In the genomic region with DNA sequence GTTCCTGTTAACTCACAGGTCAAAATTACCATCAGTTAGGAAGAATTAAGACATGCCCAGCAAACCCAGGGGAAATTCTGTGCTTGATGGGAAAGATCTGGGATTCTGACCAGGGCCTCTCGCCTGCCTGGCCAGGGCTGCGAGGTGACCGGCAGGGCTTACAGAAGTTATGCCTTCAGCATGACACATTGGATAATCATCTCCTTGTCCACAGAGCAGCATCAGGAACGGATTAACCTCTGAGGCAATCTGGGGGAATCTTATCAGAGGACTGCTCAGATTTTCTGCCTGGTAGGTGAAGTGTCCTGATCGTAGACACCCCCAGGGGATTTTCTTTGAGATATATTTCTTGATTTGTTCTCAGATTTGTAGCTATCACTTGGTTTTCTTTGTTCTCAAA, we compare ENCODE assay signal across 14 cellular contexts.
DNase-seq lines count a peak whose midpoint lies in the region; ATAC-seq and TF ChIP-seq lines count a peak whose summit lies in the region.
"Had no signal": no experiment of that assay in that cellular context is flagged by ENCODE, and none has a peak within 500 bp of the region (broad histone marks: within the 10 kb centered on the region; RNA-seq: fewer than 3 reads in every experiment).

No MANE protein-coding gene starts in this region.

- peak overlapping the region; percentile 0 for H3K4me2 ChIP-seq in skeletal muscle satellite cell (ENCODE audit: low read length)
- H3K4me2 ChIP-seq in GM23338: no peak overlapping the region

- DNase-seq in GM03348 (ENCODE audit: low spot score) (peak; percentile 87), SJSA1 (ENCODE audit: low read depth in 1 of 2, low spot score in 2 of 2) (peak; percentile 52 to 67), fibroblast of the conjunctiva (ENCODE audit: low read depth) (peak; percentile 63), GM23338 (ENCODE audit: low spot score) (no peak), NCI-H526 treated with DMSO at 0.1 percent for 48 hours (lab: John Stamatoyannopoulos, UW) (no peak)
- DNase-seq in CD4-positive, alpha-beta memory T cell: no peak
- DNase-seq: activated CD8-positive, alpha-beta memory T cell treated with anti-CD3 and anti-CD28 coated beads, Interleukin-2, amount 50 U/mL, for 4 hours; anterior cingulate cortex; endodermal cell; NCI-H1436 treated with DMSO at 0.1 percent for 48 hours; stimulated activated CD4-positive, alpha-beta T cell treated with anti-CD3 and anti-CD28 coated beads, Interleukin-12 subunit alpha, Interleukin-12 subunit beta, amount 100 ng/mL, for 4 hours; stimulated activated CD8-positive, alpha-beta memory T cell treated with anti-CD3 and anti-CD28 coated beads, Interleukin-4, amount 100 ng/mL, for 48 hours had no signal

- H3K27ac Mint-ChIP-seq in GM23338: no peak overlapping the region
- H3K27ac Mint-ChIP-seq in CD4-positive, alpha-beta memory T cell: no peak overlapping the region
- H3K27ac Mint-ChIP-seq: endodermal cell had no signal

- H3K9me3 Mint-ChIP-seq in GM23338: no peaks in the 10 kb centered on the region
- peaks cover 0 to 3% (median 0%) of the 10 kb centered on the region in 8 donors for H3K9me3 Mint-ChIP-seq in CD4-positive, alpha-beta memory T cell

- H3K9me3 ChIP-seq in SJSA1 (replicated peaks) (no peaks in the 10 kb centered on the region), skeletal muscle satellite cell (replicated peaks; ENCODE audit: low read length) (no peaks in the 10 kb centered on the region)
- H3K9me3 ChIP-seq in CD4-positive, alpha-beta memory T cell (ENCODE audit: control insufficient read depth in 1 of 2, low read length in 2 of 2): no peaks in the 10 kb centered on the region

- no peak overlapping the region; the same call in 1 of the 2 replicates for H2AFZ ChIP-seq in GM23338

- no peak overlapping the region for H3K27ac ChIP-seq in SJSA1
- no peak overlapping the region for H3K27ac ChIP-seq in GM23338 (ENCODE audit: low read depth)
- no peak overlapping the region for H3K27ac ChIP-seq in CD4-positive, alpha-beta memory T cell (ENCODE audit: low read depth, low read length)

- intact Hi-C loops in CD4-positive, alpha-beta memory T cell (cut with micrococcal nuclease): no loop called here

- no peak overlapping the region for H3K4me3 Mint-ChIP-seq in GM23338
- no peak overlapping the region for H3K4me3 Mint-ChIP-seq in CD4-positive, alpha-beta memory T cell
- H3K4me3 Mint-ChIP-seq: endodermal cell had no signal

- no peaks in the 10 kb centered on the region for H3K79me2 ChIP-seq in GM23338 (replicated peaks; ENCODE audit: insufficient read depth)

- no peak for TF ChIP-seq CTCF in GM23338 (conservative IDR thresholded peaks at IDR 0.05; ENCODE audit: low read depth in 2 of 2)

- H3K9ac ChIP-seq in skeletal muscle satellite cell (ENCODE audit: low read depth, low read length): no peak overlapping the region

- ATAC-seq in GM23338 (no peak), HG03135 (IDR thresholded peaks at IDR 0.05; ENCODE audit: unreplicated experiment) (no peak)

- H3K27me3 ChIP-seq in SJSA1 (replicated peaks): no peaks in the 10 kb centered on the region
- no peaks in the 10 kb centered on the region for H3K27me3 ChIP-seq in skeletal muscle satellite cell (ENCODE audit: control insufficient read depth, insufficient read depth, low read length)
- H3K27me3 ChIP-seq in GM23338 (ENCODE audit: insufficient read depth): no peaks in the 10 kb centered on the region
- no peaks in the 10 kb centered on the region for H3K27me3 ChIP-seq in CD4-positive, alpha-beta memory T cell (ENCODE audit: insufficient read depth, low read length)

- POLR2A ChIA-PET in CD4-positive, alpha-beta memory T cell (lab: Charles Lee; ENCODE audit: partially characterized antibody): no interaction called here

- H3K4me1 Mint-ChIP-seq in GM23338: no peaks in the 10 kb centered on the region
- no peaks in the 10 kb centered on the region for H3K4me1 Mint-ChIP-seq in CD4-positive, alpha-beta memory T cell
- H3K4me1 Mint-ChIP-seq: endodermal cell had no signal

- no peaks in the 10 kb centered on the region for H3F3A ChIP-seq in GM23338 (replicated peaks; ENCODE audit: low read depth)

- peaks cover 14% of the 10 kb centered on the region for H3K4me1 ChIP-seq in SJSA1 (replicated peaks)
- H3K4me1 ChIP-seq in skeletal muscle satellite cell (ENCODE audit: control insufficient read depth, insufficient read depth, low read length): peaks cover 14% of the 10 kb centered on the region
- no peaks in the 10 kb centered on the region for H3K4me1 ChIP-seq in GM23338 (ENCODE audit: insufficient read depth)
- H3K4me1 ChIP-seq in CD4-positive, alpha-beta memory T cell (ENCODE audit: insufficient read depth, low read length): no peaks in the 10 kb centered on the region

- H3K36me3 ChIP-seq in SJSA1 (no peaks in the 10 kb centered on the region), skeletal muscle satellite cell (ENCODE audit: insufficient read depth, low read length) (no peaks in the 10 kb centered on the region), GM23338 (ENCODE audit: insufficient read depth) (no peaks in the 10 kb centered on the region)
- no peaks in the 10 kb centered on the region for H3K36me3 ChIP-seq in CD4-positive, alpha-beta memory T cell (ENCODE audit: insufficient read depth, low read length)

- H3K36me3 Mint-ChIP-seq in GM23338 (ENCODE audit: low read depth): no peaks in the 10 kb centered on the region
- no peaks in the 10 kb centered on the region for H3K36me3 Mint-ChIP-seq in CD4-positive, alpha-beta memory T cell

- peaks cover 2% of the 10 kb centered on the region for H3K27me3 Mint-ChIP-seq in GM23338 (ENCODE audit: insufficient read depth, low read depth, poor library complexity)
- H3K27me3 Mint-ChIP-seq in CD4-positive, alpha-beta memory T cell: no peaks in the 10 kb centered on the region

- no peaks in the 10 kb centered on the region for H3K9me2 ChIP-seq in GM23338 (ENCODE audit: insufficient read depth)

- H3K4me3 ChIP-seq in SJSA1 (no peak overlapping the region), skeletal muscle satellite cell (ENCODE audit: low read length) (no peak overlapping the region), GM23338 (no peak overlapping the region)
- no peak overlapping the region for H3K4me3 ChIP-seq in CD4-positive, alpha-beta memory T cell (ENCODE audit: low read length in 2 of 2)

- H4K20me1 ChIP-seq in GM23338 (replicated peaks; ENCODE audit: insufficient read depth): no peaks in the 10 kb centered on the region

- CTCF ChIA-PET in CD4-positive, alpha-beta memory T cell (lab: Charles Lee; ENCODE audit: partially characterized antibody): no interaction called here

TF ChIP-seq in GM23338, 12 proteins besides CTCF, POLR2A, EP300 and RAD21 (continues in another document):
- TF ChIP-seq, protein P1, sequence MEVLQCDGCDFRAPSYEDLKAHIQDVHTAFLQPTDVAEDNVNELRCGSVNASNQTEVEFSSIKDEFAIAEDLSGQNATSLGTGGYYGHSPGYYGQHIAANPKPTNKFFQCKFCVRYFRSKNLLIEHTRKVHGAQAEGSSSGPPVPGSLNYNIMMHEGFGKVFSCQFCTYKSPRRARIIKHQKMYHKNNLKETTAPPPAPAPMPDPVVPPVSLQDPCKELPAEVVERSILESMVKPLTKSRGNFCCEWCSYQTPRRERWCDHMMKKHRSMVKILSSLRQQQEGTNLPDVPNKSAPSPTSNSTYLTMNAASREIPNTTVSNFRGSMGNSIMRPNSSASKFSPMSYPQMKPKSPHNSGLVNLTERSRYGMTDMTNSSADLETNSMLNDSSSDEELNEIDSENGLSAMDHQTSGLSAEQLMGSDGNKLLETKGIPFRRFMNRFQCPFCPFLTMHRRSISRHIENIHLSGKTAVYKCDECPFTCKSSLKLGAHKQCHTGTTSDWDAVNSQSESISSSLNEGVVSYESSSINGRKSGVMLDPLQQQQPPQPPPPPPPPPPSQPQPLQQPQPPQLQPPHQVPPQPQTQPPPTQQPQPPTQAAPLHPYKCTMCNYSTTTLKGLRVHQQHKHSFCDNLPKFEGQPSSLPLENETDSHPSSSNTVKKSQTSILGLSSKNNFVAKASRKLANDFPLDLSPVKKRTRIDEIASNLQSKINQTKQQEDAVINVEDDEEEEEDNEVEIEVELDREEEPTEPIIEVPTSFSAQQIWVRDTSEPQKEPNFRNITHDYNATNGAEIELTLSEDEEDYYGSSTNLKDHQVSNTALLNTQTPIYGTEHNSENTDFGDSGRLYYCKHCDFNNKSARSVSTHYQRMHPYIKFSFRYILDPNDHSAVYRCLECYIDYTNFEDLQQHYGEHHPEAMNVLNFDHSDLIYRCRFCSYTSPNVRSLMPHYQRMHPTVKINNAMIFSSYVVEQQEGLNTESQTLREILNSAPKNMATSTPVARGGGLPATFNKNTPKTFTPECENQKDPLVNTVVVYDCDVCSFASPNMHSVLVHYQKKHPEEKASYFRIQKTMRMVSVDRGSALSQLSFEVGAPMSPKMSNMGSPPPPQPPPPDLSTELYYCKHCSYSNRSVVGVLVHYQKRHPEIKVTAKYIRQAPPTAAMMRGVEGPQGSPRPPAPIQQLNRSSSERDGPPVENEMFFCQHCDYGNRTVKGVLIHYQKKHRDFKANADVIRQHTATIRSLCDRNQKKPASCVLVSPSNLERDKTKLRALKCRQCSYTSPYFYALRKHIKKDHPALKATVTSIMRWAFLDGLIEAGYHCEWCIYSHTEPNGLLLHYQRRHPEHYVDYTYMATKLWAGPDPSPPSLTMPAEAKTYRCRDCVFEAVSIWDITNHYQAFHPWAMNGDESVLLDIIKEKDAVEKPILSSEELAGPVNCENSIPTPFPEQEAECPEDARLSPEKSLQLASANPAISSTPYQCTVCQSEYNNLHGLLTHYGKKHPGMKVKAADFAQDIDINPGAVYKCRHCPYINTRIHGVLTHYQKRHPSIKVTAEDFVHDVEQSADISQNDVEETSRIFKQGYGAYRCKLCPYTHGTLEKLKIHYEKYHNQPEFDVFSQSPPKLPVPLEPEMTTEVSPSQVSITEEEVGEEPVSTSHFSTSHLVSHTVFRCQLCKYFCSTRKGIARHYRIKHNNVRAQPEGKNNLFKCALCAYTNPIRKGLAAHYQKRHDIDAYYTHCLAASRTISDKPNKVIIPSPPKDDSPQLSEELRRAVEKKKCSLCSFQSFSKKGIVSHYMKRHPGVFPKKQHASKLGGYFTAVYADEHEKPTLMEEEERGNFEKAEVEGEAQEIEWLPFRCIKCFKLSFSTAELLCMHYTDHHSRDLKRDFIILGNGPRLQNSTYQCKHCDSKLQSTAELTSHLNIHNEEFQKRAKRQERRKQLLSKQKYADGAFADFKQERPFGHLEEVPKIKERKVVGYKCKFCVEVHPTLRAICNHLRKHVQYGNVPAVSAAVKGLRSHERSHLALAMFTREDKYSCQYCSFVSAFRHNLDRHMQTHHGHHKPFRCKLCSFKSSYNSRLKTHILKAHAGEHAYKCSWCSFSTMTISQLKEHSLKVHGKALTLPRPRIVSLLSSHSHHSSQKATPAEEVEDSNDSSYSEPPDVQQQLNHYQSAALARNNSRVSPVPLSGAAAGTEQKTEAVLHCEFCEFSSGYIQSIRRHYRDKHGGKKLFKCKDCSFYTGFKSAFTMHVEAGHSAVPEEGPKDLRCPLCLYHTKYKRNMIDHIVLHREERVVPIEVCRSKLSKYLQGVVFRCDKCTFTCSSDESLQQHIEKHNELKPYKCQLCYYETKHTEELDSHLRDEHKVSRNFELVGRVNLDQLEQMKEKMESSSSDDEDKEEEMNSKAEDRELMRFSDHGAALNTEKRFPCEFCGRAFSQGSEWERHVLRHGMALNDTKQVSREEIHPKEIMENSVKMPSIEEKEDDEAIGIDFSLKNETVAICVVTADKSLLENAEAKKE (CRISPR knock-in tag; IDR thresholded peaks at IDR 0.05): no peak
- no peak for TF ChIP-seq ZNF114 (CRISPR knock-in tag; IDR thresholded peaks at IDR 0.05)

Comparison
In these comparisons a context has a peak if more than half of its experiments do, and no peak if none do; other contexts are left out.
1. DNase-seq: peak in GM03348 (single experiment), SJSA1 (2 of 2) and fibroblast of the conjunctiva (single experiment); none in GM23338 (single experiment), NCI-H526 treated with DMSO at 0.1 percent for 48 hours (single experiment) and CD4-positive, alpha-beta memory T cell (0 of 5).